Comparison of ENCODE assay signal across 1 cellular context in the genomic region with DNA sequence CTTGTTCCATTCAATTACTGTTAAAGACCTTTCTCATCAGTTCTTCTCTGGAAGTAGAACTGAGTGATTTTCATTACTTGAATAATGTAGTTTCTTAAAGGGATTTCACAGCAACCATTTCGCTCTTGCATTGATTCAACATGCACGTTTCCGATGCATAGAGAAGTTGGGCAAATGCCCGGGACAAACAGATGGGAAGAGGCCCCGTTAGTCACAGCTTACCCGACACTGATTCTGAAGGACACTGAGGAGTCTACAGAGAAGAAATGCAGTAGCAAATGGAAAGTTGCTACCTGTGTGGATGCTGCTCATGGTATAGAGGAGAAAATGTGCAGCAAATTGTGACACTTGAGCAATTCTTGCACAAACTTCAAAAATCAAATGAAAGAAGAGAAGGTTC.
TF ChIP-seq lines count a peak whose summit lies in the region.

No MANE protein-coding gene starts in this region.

TF ChIP-seq in H1, 55 proteins besides CTCF, POLR2A, EP300 and RAD21 (continued from another document):
- TF ChIP-seq EZH2 (IDR thresholded peaks at IDR 0.05; ENCODE audit: low read depth, low read length, severe bottlenecking) (no peak), TAF7 (optimal IDR thresholded peaks at IDR 0.05; ENCODE audit: borderline replicate concordance, low read depth, low read length) (no peak), CREB1 (IDR thresholded peaks at IDR 0.05) (no peak), RBBP5 (IDR thresholded peaks at IDR 0.05; ENCODE audit: borderline replicate concordance, low read depth, low read length) (no peak), CHD2 (IDR thresholded peaks at IDR 0.05; ENCODE audit: low read length) (no peak), TEAD4 (IDR thresholded peaks at IDR 0.05; ENCODE audit: low read depth, low read length) (no peak), SIX5 (IDR thresholded peaks at IDR 0.05; ENCODE audit: low read depth, low read length) (no peak)
- TF ChIP-seq, protein P1, sequence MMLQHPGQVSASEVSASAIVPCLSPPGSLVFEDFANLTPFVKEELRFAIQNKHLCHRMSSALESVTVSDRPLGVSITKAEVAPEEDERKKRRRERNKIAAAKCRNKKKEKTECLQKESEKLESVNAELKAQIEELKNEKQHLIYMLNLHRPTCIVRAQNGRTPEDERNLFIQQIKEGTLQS (IDR thresholded peaks at IDR 0.05; ENCODE audit: insufficient read depth, low read depth, low read length), result no peak
- TF ChIP-seq, protein P2, sequence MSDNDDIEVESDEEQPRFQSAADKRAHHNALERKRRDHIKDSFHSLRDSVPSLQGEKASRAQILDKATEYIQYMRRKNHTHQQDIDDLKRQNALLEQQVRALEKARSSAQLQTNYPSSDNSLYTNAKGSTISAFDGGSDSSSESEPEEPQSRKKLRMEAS (IDR thresholded peaks at IDR 0.05), result no peak
TF ChIP-seq in H1: peak in this region for 0.
